Comparison of ENCODE assay signal across 9 cellular contexts in the genomic region with DNA sequence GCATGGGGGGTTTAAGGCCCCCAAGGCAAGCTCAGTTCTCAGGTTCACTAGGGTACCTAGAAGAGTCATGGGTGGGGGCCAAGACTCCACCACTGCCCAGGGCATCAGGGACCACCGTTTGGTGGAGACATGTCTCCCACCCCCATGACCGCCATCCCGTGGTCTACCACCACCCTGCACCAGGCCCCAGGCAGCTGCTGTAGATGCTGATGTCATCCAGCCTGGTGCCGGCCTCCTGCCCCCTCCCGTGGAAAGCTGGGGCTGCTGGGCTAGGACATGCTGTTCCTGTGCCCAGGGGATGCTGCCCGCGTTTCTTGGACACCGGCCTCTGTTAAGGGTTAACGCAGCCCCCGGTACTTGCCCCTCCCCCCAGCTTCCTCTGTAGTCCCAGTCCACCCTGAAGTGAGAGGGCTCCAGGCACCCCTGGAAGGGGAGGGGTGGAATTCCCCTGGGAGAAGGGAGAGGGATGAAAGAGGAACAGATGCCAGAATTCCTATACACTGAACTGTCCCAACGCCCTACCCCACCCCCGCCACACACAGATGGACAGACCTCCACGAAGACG. TPM values are rescaled to one million over a fixed set of nuclear protein-coding genes. Genes with fewer than 3 reads are reported as not detected.
DNase-seq lines count a peak whose midpoint lies in the region; ATAC-seq and TF ChIP-seq lines count a peak whose summit lies in the region.
"Had no signal": no experiment of that assay in that cellular context is flagged by ENCODE, and none has a peak within 500 bp of the region (broad histone marks: within the 10 kb centered on the region; RNA-seq: fewer than 3 reads in every experiment).

No MANE protein-coding gene starts in this region.

- CTCF ChIA-PET in AG04450 (lab: Charles Lee) = interaction anchor here (0.8 to 5.2 kb wide), 14 partner anchors 8 to 409 kb away, joined by 3 to 62 read pairs (median 10); partner anchors contain the start of gene UQCC2

- peak in 1 of 4 donors; percentile 10 for TF ChIP-seq POLR2A in esophagus squamous epithelium (IDR thresholded peaks at IDR 0.05)

- H3K36me3 ChIP-seq in esophagus squamous epithelium (no peaks in the 10 kb centered on the region), mucosa of rectum (ENCODE audit: control insufficient read depth in 2 of 2, insufficient read depth in 2 of 2, low read length in 2 of 2) (no peaks in the 10 kb centered on the region)

- H3K4me3 ChIP-seq in AG04450 (ENCODE audit: low read depth, low read length) (peak overlapping the region; percentile 38), esophagus squamous epithelium (peak overlapping the region; percentile 12 to 58 (median 34)), mucosa of rectum (ENCODE audit: low read length in 2 of 2) (peak overlapping the region; percentile 1 to 15)
- H3K4me3 ChIP-seq: PC-9 had no signal

- H3K9me3 ChIP-seq in AG04450 (ENCODE audit: control insufficient read depth, insufficient read depth, low read length) (no peaks in the 10 kb centered on the region), esophagus squamous epithelium (no peaks in the 10 kb centered on the region), mucosa of rectum (ENCODE audit: control insufficient read depth in 2 of 2, low read length in 2 of 2) (no peaks in the 10 kb centered on the region)

- DNase-seq in AG04450 (ENCODE audit: low read depth, low spot score) = no peak
- peak; percentile 31 for DNase-seq in NCI-H510A treated with DMSO at 0.1 percent for 48 hours (lab: John Stamatoyannopoulos, UW)
- DNase-seq in esophagus squamous epithelium (lab: John Stamatoyannopoulos, UW) = no peak
- DNase-seq: PC-9 had no signal

- ATAC-seq in GM21717 (IDR thresholded peaks at IDR 0.05; ENCODE audit: unreplicated experiment) (no peak), esophagus mucosa (no peak), GM19324 (IDR thresholded peaks at IDR 0.05; ENCODE audit: low FRiP score, unreplicated experiment) (no peak), GM19351 (IDR thresholded peaks at IDR 0.05; ENCODE audit: unreplicated experiment) (no peak)

- POLR2A ChIA-PET in AG04450 (lab: Yijun Ruan, JAX) = interaction anchor here (0.7 to 1.8 kb wide), 5 partner anchors 12 to 34 kb away, joined by 3 to 9 read pairs (median 4); partner anchors contain the start of gene UQCC2

- H3K27ac ChIP-seq in AG04450 (ENCODE audit: low read depth, low read length) = peak overlapping the region; percentile 61
- peak overlapping the region; percentile 66 to 91 (median 82) for H3K27ac ChIP-seq in esophagus squamous epithelium
- H3K27ac ChIP-seq in mucosa of rectum (ENCODE audit: low read depth in 2 of 2, low read length in 2 of 2) = peak overlapping the region; percentile 66 to 77
- H3K27ac ChIP-seq: PC-9 had no signal

- H3K27me3 ChIP-seq in AG04450 (ENCODE audit: control insufficient read depth, insufficient read depth, low read length) (peaks cover 22% of the 10 kb centered on the region), esophagus squamous epithelium (peaks cover 0 to 39% (median 0%) of the 10 kb centered on the region in 4 donors), mucosa of rectum (ENCODE audit: control insufficient read depth in 2 of 2, insufficient read depth in 2 of 2, low read length in 2 of 2) (no peaks in the 10 kb centered on the region)

- intact Hi-C loops in esophagus squamous epithelium (cut with DNase I) = no loop called here

- H3K4me1 ChIP-seq in esophagus squamous epithelium = peaks cover 4 to 33% (median 21%) of the 10 kb centered on the region in 3 donors
- H3K4me1 ChIP-seq in mucosa of rectum (ENCODE audit: control insufficient read depth in 2 of 2, insufficient read depth in 2 of 2, low read length in 2 of 2) = peaks cover 19 to 30% of the 10 kb centered on the region in 2 donors

- 28% methylated on average over 3 of the region's 14 CpGs; no CpG with 5 or more reads in 1 of the 2 donors for WGBS in esophagus squamous epithelium, 2 donors

- H3K9ac ChIP-seq in mucosa of rectum (ENCODE audit: low read depth in 1 of 2, low read length in 2 of 2) = peak overlapping the region in 1 of 2 donors; percentile 49

- TF ChIP-seq CTCF in AG04450 (IDR thresholded peaks at IDR 0.05; ENCODE audit: low read depth, low read length) = peak; percentile 13; the same call in 1 of the 2 replicates
- TF ChIP-seq CTCF in esophagus squamous epithelium (IDR thresholded peaks at IDR 0.05) = no peak

RNA-seq across cellular contexts. Expression of gene IP6K3, which starts 0.6 kb away (rescaled TPM):
- 1.1 and 1.6 TPM in 2 replicates for polyA plus RNA-seq in AG04450 (2011; rRNA removed)
- 0.91 and 2.1 TPM in 2 replicates for polyA minus RNA-seq in AG04450 (2011; rRNA and poly(A)+ RNA removed)
- total RNA-seq in esophagus squamous epithelium = 1 to 10 TPM in 2 of 4 donors, under 1 TPM in 1, not detected in 1; 0.75 to 5.5 (median 1.7) TPM
- 0.08 TPM for total RNA-seq in esophagus mucosa
- total RNA-seq: PC-9 had no signal

RNA-seq across cellular contexts. Expression of gene UQCC2, which starts 34.6 kb away (rescaled TPM):
- 67.9 and 84.1 TPM in 2 replicates for polyA plus RNA-seq in AG04450 (2011; rRNA removed)
- polyA minus RNA-seq in AG04450 (2011; rRNA and poly(A)+ RNA removed) = 15.2 and 23.4 TPM in 2 replicates
- total RNA-seq in esophagus squamous epithelium (10 to 100 TPM in 3 of 4 donors, 1 to 10 TPM in 1; 7.8 to 36.8 (median 13.7) TPM), esophagus mucosa (77.6 TPM)

RNA-seq across cellular contexts. Expression of gene LEMD2, which starts 42.8 kb away (rescaled TPM):
- 47.4 and 53.9 TPM in 2 replicates for polyA plus RNA-seq in AG04450 (2011; rRNA removed)
- 47.0 and 48.2 TPM in 2 replicates for polyA minus RNA-seq in AG04450 (2011; rRNA and poly(A)+ RNA removed)
- 10 to 100 TPM; 37.7 to 47.2 (median 42.3) TPM for total RNA-seq in esophagus squamous epithelium
- 36.4 TPM for total RNA-seq in esophagus mucosa

RNA-seq across cellular contexts. Expression of gene MLN, which starts 57.7 kb away (rescaled TPM):
- polyA plus RNA-seq in AG04450 (2011; rRNA removed) = not detected in 2 replicates
- polyA minus RNA-seq in AG04450 (2011; rRNA and poly(A)+ RNA removed) = not detected in 2 replicates
- total RNA-seq in esophagus squamous epithelium (not detected), esophagus mucosa (not detected)
- total RNA-seq: PC-9 had no signal
